ENCODE assay signal across 8 cellular contexts in the genomic region with DNA sequence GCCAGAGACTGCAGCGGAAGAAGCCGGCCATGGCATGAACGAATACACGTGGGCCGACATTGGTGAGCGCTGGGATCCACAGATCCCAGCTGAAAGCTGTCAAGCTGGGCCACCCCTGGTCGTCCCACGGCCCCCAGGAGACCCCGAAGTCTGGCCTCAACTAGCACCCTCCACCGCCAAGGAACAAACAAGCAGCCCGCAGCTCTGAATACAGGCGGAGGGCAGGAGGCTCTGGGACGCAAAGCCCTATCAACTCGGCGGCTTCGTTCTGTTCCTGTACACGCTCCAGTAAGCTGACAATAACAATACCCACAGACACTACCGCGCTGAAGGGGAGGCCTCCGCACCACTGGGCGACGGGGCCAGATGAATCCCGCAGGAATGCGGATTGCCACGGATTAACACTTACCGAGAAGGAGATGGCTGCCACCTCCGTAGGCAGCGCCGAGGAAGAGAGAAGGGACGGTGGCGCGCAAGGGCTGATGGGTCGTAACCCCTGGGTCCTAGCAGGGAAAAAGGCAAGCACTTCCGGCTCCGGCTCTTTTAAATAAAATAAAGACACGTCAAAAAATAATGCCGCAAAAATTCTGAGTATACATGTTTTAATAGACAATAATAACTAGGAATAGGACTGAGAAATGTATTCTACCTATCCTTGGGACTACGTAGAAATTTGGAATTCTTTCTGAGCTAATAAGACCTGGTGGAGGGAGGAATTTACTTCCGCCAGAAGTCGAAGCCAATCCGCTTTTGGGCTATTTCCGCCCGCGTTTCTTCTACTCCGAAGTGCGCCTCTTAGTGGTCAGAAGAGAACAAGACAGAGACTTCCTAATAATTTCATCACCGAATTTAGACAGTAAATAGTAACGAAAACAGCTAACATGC. TPM values are rescaled to one million over a fixed set of nuclear protein-coding genes. Genes with fewer than 3 reads are reported as not detected.
DNase-seq lines count a peak whose midpoint lies in the region; ATAC-seq and TF ChIP-seq lines count a peak whose summit lies in the region.

A gene (minus strand): TSS at position 481 of the 885 bp plus-strand sequence. CDS start 1,328 bp downstream, outside the sequence.

- no peaks in the 10 kb centered on the region for H3K9me2 ChIP-seq in SK-N-SH

- H2AFZ ChIP-seq in SK-N-SH (ENCODE audit: low read depth), result peak within 1 kb of the TSS; percentile 97

- peaks cover 22 to 29% of the 10 kb centered on the region in 2 experiments; a peak in 3 of 4 replicates for H3K4me1 ChIP-seq in SK-N-SH (ENCODE audit: control insufficient read depth in 1 of 2, insufficient read depth in 2 of 2, low read depth in 1 of 2, low read length in 1 of 2)

- H4K20me1 ChIP-seq in SK-N-SH (ENCODE audit: insufficient read depth), result peaks cover 43% of the 10 kb centered on the region

- H3K9me3 ChIP-seq in SK-N-SH, result no peaks in the 10 kb centered on the region

- TF ChIP-seq CTCF in GM10248 (IDR thresholded peaks at IDR 0.05; ENCODE audit: control extremely low read depth, extremely low read depth, low read depth, missing control alignments) (peak; percentile 78), SK-N-SH (IDR thresholded peaks at IDR 0.05) (peak; percentile 84)

- peak; percentile 44 for TF ChIP-seq RAD21 in SK-N-SH (IDR thresholded peaks at IDR 0.05; ENCODE audit: low read length)

- H3K4me2 ChIP-seq in SK-N-SH, result peak within 1 kb of the TSS; percentile 83

- ATAC-seq in HG02588 (IDR thresholded peaks at IDR 0.05; ENCODE audit: unreplicated experiment), result peak; percentile 83

- no peak for TF ChIP-seq EP300 in SK-N-SH (IDR thresholded peaks at IDR 0.05; ENCODE audit: borderline replicate concordance in 1 of 2, low read depth in 1 of 2, low read length in 1 of 2)

- POLR2A ChIA-PET in GM10248 (lab: Yijun Ruan, JAX) (interaction anchor here (0.5 to 2.4 kb wide), 4 partner anchors 9 to 122 kb away, joined by 3 to 18 read pairs (median 4); no protein-coding TSS in a partner anchor), SK-N-SH (lab: Yijun Ruan, JAX) (interaction anchor here (0.6 to 1.5 kb wide), 10 partner anchors 8 to 177 kb away, joined by 3 to 5 read pairs (median 3); a partner anchor contains a TSS)

- H3K27ac ChIP-seq in SK-N-SH (ENCODE audit: low read depth in 2 of 2, low read length in 1 of 2), result peak within 1 kb of the TSS; percentile 83 to 96
- H3K27ac ChIP-seq in temporal lobe (ENCODE audit: low read depth, low read length), result peak within 1 kb of the TSS; percentile 81

- WGBS in SK-N-SH (ENCODE audit: low lambda C conversion rate), result under 1% methylated on average over 25 of the region's 48 CpGs

- H3K36me3 ChIP-seq in SK-N-SH (replicated peaks in 1 of 2; ENCODE audit: control insufficient read depth in 1 of 2, insufficient read depth in 2 of 2, low read length in 1 of 2), result peaks cover 33 to 38% of the 10 kb centered on the region in 2 experiments

- peak; percentile 87 for DNase-seq in GM10248 (ENCODE audit: extremely low spot score)
- DNase-seq in NCI-H1048 (lab: John Stamatoyannopoulos, UW), result peak; percentile 89
- peak; percentile 83 for DNase-seq in SK-N-SH
- DNase-seq in activated naive CD4-positive, alpha-beta T cell treated with anti-CD3 and anti-CD28 coated beads, Interleukin-2, amount 50 U/mL, for 16 hours, result peak; percentile 85
- DNase-seq in glomerular endothelial cell (ENCODE audit: extremely low read depth, low read depth, low spot score), result peak; percentile 96
- DNase-seq in occipital lobe (lab: John Stamatoyannopoulos, UW), result peak; percentile 76

- peak within 1 kb of the TSS; percentile 78 to 97 for H3K4me3 ChIP-seq in SK-N-SH (ENCODE audit: low read depth in 2 of 2, low read length in 1 of 2)

- no peaks in the 10 kb centered on the region for H3K27me3 ChIP-seq in SK-N-SH (ENCODE audit: insufficient read depth)

- H3K79me2 ChIP-seq in SK-N-SH (ENCODE audit: insufficient read depth), result peaks cover 50% of the 10 kb centered on the region

- H3F3A ChIP-seq in SK-N-SH (replicated peaks; ENCODE audit: insufficient read depth), result peaks cover 10% of the 10 kb centered on the region

- H3K9ac ChIP-seq in SK-N-SH, result peak within 1 kb of the TSS; percentile 94

- CTCF ChIA-PET in GM10248 (lab: Yijun Ruan, JAX), result interaction anchor here (0.6 to 6.3 kb wide), 40 partner anchors 11 to 1283 kb away, joined by 3 to 87 read pairs (median 4); a partner anchor contains a TSS
- CTCF ChIA-PET in SK-N-SH (lab: Yijun Ruan, JAX), result interaction anchor here (0.6 to 3.4 kb wide), 50 partner anchors 9 to 1183 kb away, joined by 3 to 28 read pairs (median 4); no protein-coding TSS in a partner anchor

TF ChIP-seq in SK-N-SH, 30 proteins besides CTCF, POLR2A, EP300 and RAD21:
- TF ChIP-seq JUND (IDR thresholded peaks at IDR 0.05) (no peak), EZH2phosphoT487 (IDR thresholded peaks at IDR 0.05; ENCODE audit: borderline replicate concordance, low read depth) (no peak), SMC3 (IDR thresholded peaks at IDR 0.05; ENCODE audit: low read depth, low read length) (peak; percentile 43), ELF1 (IDR thresholded peaks at IDR 0.05) (peak; percentile 97), GABPA (IDR thresholded peaks at IDR 0.05; ENCODE audit: low read depth) (peak; percentile 89), POLR2AphosphoS5 (IDR thresholded peaks at IDR 0.05; ENCODE audit: low read depth, low read length) (peak; percentile 98), TAF1 (IDR thresholded peaks at IDR 0.05; ENCODE audit: borderline replicate concordance, low read depth, low read length) (peak; percentile 93; the same call in 1 of the 2 replicates), MXI1 (IDR thresholded peaks at IDR 0.05; ENCODE audit: low read depth, low read length) (peak; percentile 81), YY1 (IDR thresholded peaks at IDR 0.05; ENCODE audit: low read depth) (peak; percentile 88), MEF2A (IDR thresholded peaks at IDR 0.05; ENCODE audit: borderline replicate concordance, low read depth) (no peak), CHD2 (IDR thresholded peaks at IDR 0.05; ENCODE audit: low read length, partially characterized antibody) (peak; percentile 60)
- TF ChIP-seq, protein P1, sequence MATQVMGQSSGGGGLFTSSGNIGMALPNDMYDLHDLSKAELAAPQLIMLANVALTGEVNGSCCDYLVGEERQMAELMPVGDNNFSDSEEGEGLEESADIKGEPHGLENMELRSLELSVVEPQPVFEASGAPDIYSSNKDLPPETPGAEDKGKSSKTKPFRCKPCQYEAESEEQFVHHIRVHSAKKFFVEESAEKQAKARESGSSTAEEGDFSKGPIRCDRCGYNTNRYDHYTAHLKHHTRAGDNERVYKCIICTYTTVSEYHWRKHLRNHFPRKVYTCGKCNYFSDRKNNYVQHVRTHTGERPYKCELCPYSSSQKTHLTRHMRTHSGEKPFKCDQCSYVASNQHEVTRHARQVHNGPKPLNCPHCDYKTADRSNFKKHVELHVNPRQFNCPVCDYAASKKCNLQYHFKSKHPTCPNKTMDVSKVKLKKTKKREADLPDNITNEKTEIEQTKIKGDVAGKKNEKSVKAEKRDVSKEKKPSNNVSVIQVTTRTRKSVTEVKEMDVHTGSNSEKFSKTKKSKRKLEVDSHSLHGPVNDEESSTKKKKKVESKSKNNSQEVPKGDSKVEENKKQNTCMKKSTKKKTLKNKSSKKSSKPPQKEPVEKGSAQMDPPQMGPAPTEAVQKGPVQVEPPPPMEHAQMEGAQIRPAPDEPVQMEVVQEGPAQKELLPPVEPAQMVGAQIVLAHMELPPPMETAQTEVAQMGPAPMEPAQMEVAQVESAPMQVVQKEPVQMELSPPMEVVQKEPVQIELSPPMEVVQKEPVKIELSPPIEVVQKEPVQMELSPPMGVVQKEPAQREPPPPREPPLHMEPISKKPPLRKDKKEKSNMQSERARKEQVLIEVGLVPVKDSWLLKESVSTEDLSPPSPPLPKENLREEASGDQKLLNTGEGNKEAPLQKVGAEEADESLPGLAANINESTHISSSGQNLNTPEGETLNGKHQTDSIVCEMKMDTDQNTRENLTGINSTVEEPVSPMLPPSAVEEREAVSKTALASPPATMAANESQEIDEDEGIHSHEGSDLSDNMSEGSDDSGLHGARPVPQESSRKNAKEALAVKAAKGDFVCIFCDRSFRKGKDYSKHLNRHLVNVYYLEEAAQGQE (IDR thresholded peaks at IDR 0.05; ENCODE audit: low read depth, low read length), result peak; percentile 58; the same call in 1 of the 2 replicates
- TF ChIP-seq, protein P2, sequence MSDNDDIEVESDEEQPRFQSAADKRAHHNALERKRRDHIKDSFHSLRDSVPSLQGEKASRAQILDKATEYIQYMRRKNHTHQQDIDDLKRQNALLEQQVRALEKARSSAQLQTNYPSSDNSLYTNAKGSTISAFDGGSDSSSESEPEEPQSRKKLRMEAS (IDR thresholded peaks at IDR 0.05; ENCODE audit: low read depth), result peak; percentile 87; the same call in 1 of the 2 replicates

RNA-seq across cellular contexts. Expression of the gene that starts here (rescaled TPM):
- 2,077 and 2,311 TPM in 2 replicates for polyA plus RNA-seq in SK-N-SH (2012; rRNA removed)
- polyA plus RNA-seq in SK-N-SH (2012; cell fraction: cytosol; rRNA removed), result 2,462 and 2,641 TPM in 2 replicates
- polyA plus RNA-seq in SK-N-SH (2012; cell fraction: nucleus; rRNA removed), result 576 and 604 TPM in 2 replicates
- total RNA-seq in glomerular endothelial cell, result 1,083 and 1,357 TPM in 2 replicates
- 2,076 TPM for total RNA-seq in occipital lobe
- 1,323 TPM for total RNA-seq in temporal lobe

Comparison
In these comparisons a context has a peak if more than half of its experiments do, and no peak if none do; other contexts are left out.
1. Peak in every context shown above with its lines: DNase-seq, ATAC-seq, H3K4me3 ChIP-seq and H3K27ac ChIP-seq.